In genomic region chr4:71187399-71188196, GRCh38 we compare ENCODE assay signal across 8 cellular contexts.
DNase-seq lines count a peak whose midpoint lies in the region; ATAC-seq, FAIRE-seq and TF ChIP-seq lines count a peak whose summit lies in the region.

No MANE protein-coding gene starts in this region.

- H3K4me1 ChIP-seq in RWPE2 (ENCODE audit: insufficient read depth, poor library complexity, severe bottlenecking): no peaks in the 10 kb centered on the region

- no peak for DNase-seq in RWPE2 (ENCODE audit: low spot score)
- DNase-seq in bronchial epithelial cell (ENCODE audit: low read depth): peak; percentile 33
- DNase-seq in kidney glomerular epithelial cell (lab: John Stamatoyannopoulos, UW): peak; percentile 63
- DNase-seq in stimulated activated CD4-positive, alpha-beta T cell treated with anti-CD3 and anti-CD28 coated beads, Interleukin-2, amount 100 ng/mL, for 24 hours: peak; percentile 21 to 34
- DNase-seq in NCI-H1048 (lab: John Stamatoyannopoulos, UW): no peak
- no peak for DNase-seq in DMS153 treated with DMSO at 0.1 percent for 48 hours (lab: John Stamatoyannopoulos, UW; ENCODE audit: unreplicated experiment)

- no peak for FAIRE-seq in bronchial epithelial cell (lab: Jason Lieb, UNC)

- H3K4me3 ChIP-seq in RWPE2 (ENCODE audit: severe bottlenecking) (peak overlapping the region; percentile 41), bronchial epithelial cell (ENCODE audit: low read depth, low read length) (peak overlapping the region; percentile 44)

- no peak for TF ChIP-seq CTCF in C4-2B (conservative IDR thresholded peaks at IDR 0.05)
- TF ChIP-seq CTCF in RWPE2 (IDR thresholded peaks at IDR 0.05; ENCODE audit: poor library complexity, severe bottlenecking): no peak
- no peak for TF ChIP-seq CTCF in bronchial epithelial cell (IDR thresholded peaks at IDR 0.05; ENCODE audit: insufficient read depth, low read length, severe bottlenecking)

- no peaks in the 10 kb centered on the region for H3K36me3 ChIP-seq in RWPE2 (ENCODE audit: low read depth)
- H3K36me3 ChIP-seq in bronchial epithelial cell (ENCODE audit: control insufficient read depth, insufficient read depth, low read length): no peaks in the 10 kb centered on the region

- peak overlapping the region; percentile 82 for H3K27ac ChIP-seq in C4-2B
- no peak overlapping the region for H3K27ac ChIP-seq in RWPE2 (ENCODE audit: poor library complexity, severe bottlenecking)

- H3K27me3 ChIP-seq in RWPE2 (ENCODE audit: insufficient read depth, poor library complexity, severe bottlenecking): peaks cover 58% of the 10 kb centered on the region
- peaks cover 5% of the 10 kb centered on the region for H3K27me3 ChIP-seq in bronchial epithelial cell (ENCODE audit: control insufficient read depth, insufficient read depth, low read length)

- ATAC-seq in GM21786 (IDR thresholded peaks at IDR 0.05; ENCODE audit: unreplicated experiment) (peak; percentile 16), RWPE2 (ENCODE audit: low read depth) (peak; percentile 46)

- no peaks in the 10 kb centered on the region for H3K9me3 ChIP-seq in RWPE2 (ENCODE audit: severe bottlenecking)

Comparison
In these comparisons a context has a peak if more than half of its experiments do, and no peak if none do; other contexts are left out.
1. DNase-seq: peak in bronchial epithelial cell (single experiment), kidney glomerular epithelial cell (single experiment) and stimulated activated CD4-positive, alpha-beta T cell treated with anti-CD3 and anti-CD28 coated beads, Interleukin-2, amount 100 ng/mL, for 24 hours (2 of 2); none in RWPE2 (single experiment), NCI-H1048 (single experiment) and DMS153 treated with DMSO at 0.1 percent for 48 hours (single experiment).